7 cellular contexts compared by ENCODE assay signal in genomic region chr2:189657867-189658266, GRCh38. TPM values are rescaled to one million over a fixed set of nuclear protein-coding genes. Genes with fewer than 3 reads are reported as not detected.
DNase-seq lines count a peak whose midpoint lies in the region; ATAC-seq and TF ChIP-seq lines count a peak whose summit lies in the region.

No MANE protein-coding gene starts in this region.

- H3K27me3 Mint-ChIP-seq in activated CD4-positive, alpha-beta memory T cell treated with anti-CD3 and anti-CD28 coated beads, Interleukin-2, amount 10 ng/mL, durations not matched to agents 7 days and 5 days, result no peaks in the 10 kb centered on the region

- H3K9me3 Mint-ChIP-seq in activated CD4-positive, alpha-beta memory T cell treated with anti-CD3 and anti-CD28 coated beads, Interleukin-2, amount 10 ng/mL, durations not matched to agents 7 days and 5 days, result no peaks in the 10 kb centered on the region

- H3K4me1 ChIP-seq in lung (ENCODE audit: control insufficient read depth in 2 of 2, insufficient read depth in 2 of 2, low read length in 2 of 2), result peaks cover 0 to 8% of the 10 kb centered on the region in 2 donors

- H3K27me3 ChIP-seq in lung (ENCODE audit: control insufficient read depth, insufficient read depth), result no peaks in the 10 kb centered on the region

- peak overlapping the region; percentile 36 for H3K4me3 Mint-ChIP-seq in activated CD4-positive, alpha-beta memory T cell treated with anti-CD3 and anti-CD28 coated beads, Interleukin-2, amount 10 ng/mL, durations not matched to agents 7 days and 5 days

- CTCF ChIA-PET in activated CD4-positive, alpha-beta memory T cell treated with anti-CD3 and anti-CD28 coated beads, Interleukin-2, amount 10 ng/mL, durations not matched to agents 7 days and 5 days (lab: Charles Lee), result interaction anchor here (0.6 to 8.9 kb wide), 16 partner anchors 16 to 218 kb away, joined by 3 to 102 read pairs (median 4); partner anchors contain the start of genes ANKAR, OSGEPL1 and SLC40A1

- H3K36me3 ChIP-seq in lung (ENCODE audit: control insufficient read depth in 2 of 2, insufficient read depth in 2 of 2, low read length in 2 of 2), result no peaks in the 10 kb centered on the region

- peaks cover 35% of the 10 kb centered on the region for H3K4me1 Mint-ChIP-seq in activated CD4-positive, alpha-beta memory T cell treated with anti-CD3 and anti-CD28 coated beads, Interleukin-2, amount 10 ng/mL, durations not matched to agents 7 days and 5 days

- ATAC-seq in GM19455 (IDR thresholded peaks at IDR 0.05; ENCODE audit: unreplicated experiment) (peak; percentile 57), HG03354 (IDR thresholded peaks at IDR 0.05; ENCODE audit: poor library complexity, severe bottlenecking, unreplicated experiment) (peak; percentile 40), lung (ENCODE audit: insufficient read depth, low FRiP score) (peak; percentile 28)

- POLR2A ChIA-PET in activated CD4-positive, alpha-beta memory T cell treated with anti-CD3 and anti-CD28 coated beads, Interleukin-2, amount 10 ng/mL, durations not matched to agents 7 days and 5 days (lab: Charles Lee), result interaction anchor here (0.6 to 2.5 kb wide), 12 partner anchors 11 to 1223 kb away, joined by 3 to 19 read pairs (median 4); partner anchors contain the start of genes ANKAR, NEMP2, ORMDL1 and OSGEPL1

- no peaks in the 10 kb centered on the region for H3K36me3 Mint-ChIP-seq in activated CD4-positive, alpha-beta memory T cell treated with anti-CD3 and anti-CD28 coated beads, Interleukin-2, amount 10 ng/mL, durations not matched to agents 7 days and 5 days (ENCODE audit: low read depth)

- no peak for TF ChIP-seq CTCF in lung (IDR thresholded peaks at IDR 0.05; ENCODE audit: control extremely low read depth, extremely low read depth)
- TF ChIP-seq CTCF in foreskin fibroblast (IDR thresholded peaks at IDR 0.05; ENCODE audit: low read depth, low read length), result no peak

- WGBS in lung, 2 donors, result 43 to 44% methylated on average over 5 of the region's 5 CpGs

- H3K27ac Mint-ChIP-seq in activated CD4-positive, alpha-beta memory T cell treated with anti-CD3 and anti-CD28 coated beads, Interleukin-2, amount 10 ng/mL, durations not matched to agents 7 days and 5 days, result peak overlapping the region; percentile 89

- H3K4me3 ChIP-seq in lung (no peak overlapping the region), foreskin fibroblast (ENCODE audit: low read depth in 1 of 2, low read length in 2 of 2) (no peak overlapping the region)

- peak; percentile 82 for DNase-seq in activated CD4-positive, alpha-beta memory T cell treated with anti-CD3 and anti-CD28 coated beads, Interleukin-2, amount 10 ng/mL, durations not matched to agents 7 days and 5 days
- DNase-seq in lung (ENCODE audit: low spot score) (peak; percentile 67), foreskin fibroblast (no peak), hypothalamus (lab: John Stamatoyannopoulos, UW) (no peak), kidney tubule cell (ENCODE audit: low spot score) (no peak)

- peak overlapping the region in 1 of 2 donors; percentile 50 for H3K27ac ChIP-seq in lung (ENCODE audit: low read depth in 1 of 2, low read length in 1 of 2)

- peaks cover 0 to 1% of the 10 kb centered on the region in 2 donors for H3K9me3 ChIP-seq in lung (ENCODE audit: control insufficient read depth in 2 of 2, insufficient read depth in 1 of 2, low read length in 1 of 2)

RNA-seq across cellular contexts. Expression of gene ASNSD1, which starts 3.4 kb away (rescaled TPM):
- 10 to 100 TPM; 37.9 to 38.4 TPM for total RNA-seq in activated CD4-positive, alpha-beta memory T cell treated with anti-CD3 and anti-CD28 coated beads, Interleukin-2, amount 10 ng/mL, durations not matched to agents 7 days and 5 days
- 10 to 100 TPM; 28.0 to 55.8 TPM for total RNA-seq in lung
- 10 to 100 TPM; 28.7 to 31.4 TPM for polyA plus RNA-seq in lung

RNA-seq across cellular contexts. Expression of gene ANKAR, which starts 16.6 kb away (rescaled TPM):
- 1 to 10 TPM; 3.9 to 7.0 TPM for total RNA-seq in activated CD4-positive, alpha-beta memory T cell treated with anti-CD3 and anti-CD28 coated beads, Interleukin-2, amount 10 ng/mL, durations not matched to agents 7 days and 5 days
- 10 to 100 TPM in 1 of 2 donors, 1 to 10 TPM in 1; 8.0 to 39.2 TPM for total RNA-seq in lung
- 1 to 10 TPM in 1 of 2 donors, under 1 TPM in 1; 0.95 to 4.0 TPM for polyA plus RNA-seq in lung

Comparison
In these comparisons a context has a peak if more than half of its experiments do, and no peak if none do; other contexts are left out.
1. DNase-seq: peak in activated CD4-positive, alpha-beta memory T cell treated with anti-CD3 and anti-CD28 coated beads, Interleukin-2, amount 10 ng/mL, durations not matched to agents 7 days and 5 days (single experiment) and lung (single experiment); none in foreskin fibroblast (0 of 2), hypothalamus (0 of 51) and kidney tubule cell (single experiment).
2. Peak in every context shown above with its lines, with median percentiles within 50 percentile points of each other: ATAC-seq.